ENCODE assay signal across 1 cellular context in the genomic region with DNA sequence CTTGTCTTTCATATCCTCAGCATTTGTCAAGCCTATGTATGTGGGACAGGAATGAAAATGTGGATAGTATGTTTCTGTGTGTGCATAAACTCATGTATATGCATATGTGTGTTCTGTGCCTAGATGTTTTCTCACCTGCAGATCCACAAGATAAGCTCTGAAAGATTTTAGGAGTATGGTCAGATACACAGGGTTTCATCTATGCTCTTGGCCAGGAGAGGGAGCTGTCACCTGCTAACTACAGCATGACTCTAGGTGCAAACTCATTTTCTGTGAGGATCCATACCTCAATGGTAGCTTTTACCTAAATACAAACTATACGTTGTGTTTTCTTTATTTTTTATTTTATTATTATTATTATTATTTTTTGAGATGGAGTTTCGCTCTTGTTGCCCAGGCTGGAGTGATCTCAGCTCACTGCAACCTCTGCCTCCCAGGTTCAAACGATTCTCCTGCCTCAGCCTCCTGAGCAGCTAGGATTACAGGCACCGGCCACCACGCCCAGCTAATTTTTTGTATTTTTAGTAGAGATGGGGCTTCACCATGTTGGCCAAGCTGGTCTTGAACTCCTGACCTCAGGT.
TF ChIP-seq lines count a peak whose summit lies in the region.

No MANE protein-coding gene starts in this region.

TF ChIP-seq in IMR-90, 13 proteins besides CTCF, POLR2A, EP300 and RAD21:
- TF ChIP-seq SMC3 (IDR thresholded peaks at IDR 0.05; ENCODE audit: low read depth, low read length) = peak; percentile 93
